10 cellular contexts compared by ENCODE assay signal in the genomic region with DNA sequence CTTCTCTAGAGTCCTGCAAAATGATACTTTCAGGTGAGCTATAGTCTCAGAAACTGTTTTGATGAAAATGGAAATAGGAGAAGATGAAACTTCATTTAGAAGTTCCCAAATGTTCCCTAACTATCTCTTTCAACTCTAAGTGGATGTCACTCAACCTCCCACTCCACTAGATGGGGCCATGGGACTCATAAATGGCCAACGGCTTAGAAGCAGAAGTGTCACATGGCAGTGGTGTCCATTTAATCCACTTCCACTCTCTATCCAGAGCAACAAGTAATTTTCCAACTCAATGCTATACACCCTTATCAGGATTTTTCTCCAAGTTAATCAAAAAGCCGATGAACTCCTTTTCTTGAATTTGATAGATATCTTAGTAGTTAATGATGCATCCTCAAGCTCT.
DNase-seq lines count a peak whose midpoint lies in the region; ATAC-seq and TF ChIP-seq lines count a peak whose summit lies in the region.
"Had no signal": no experiment of that assay in that cellular context is flagged by ENCODE, and none has a peak within 500 bp of the region (broad histone marks: within the 10 kb centered on the region; RNA-seq: fewer than 3 reads in every experiment).

No MANE protein-coding gene starts in this region.

- TF ChIP-seq POLR2A in gastrocnemius medialis (IDR thresholded peaks at IDR 0.05) = no peak

- DNase-seq in AG10803 (ENCODE audit: low read depth) = peak; percentile 23
- DNase-seq in GM23338 (ENCODE audit: low spot score) = peak; percentile 19
- DNase-seq in OCI-M1 (lab: John Stamatoyannopoulos, UW) = peak; percentile 78
- DNase-seq in foreskin keratinocyte = peak in 1 of 2 donors; percentile 7
- DNase-seq in gastrocnemius medialis = no peak
- DNase-seq in stimulated activated CD4-positive, alpha-beta T cell treated with anti-CD3 and anti-CD28 coated beads, Interleukin-4, amount 100 ng/mL, for 24 hours = no peak
- DNase-seq: activated naive CD8-positive, alpha-beta T cell treated with anti-CD3 and anti-CD28 coated beads, Interleukin-2, amount 10 ng/mL, durations not matched to agents 7 days and 5 days; NCI-H2171 treated with DMSO at 0.1 percent for 48 hours had no signal

- TF ChIP-seq CTCF in AG10803 (conservative IDR thresholded peaks at IDR 0.05; ENCODE audit: low read length) = peak; percentile 42
- peak; percentile 49 to 71 for TF ChIP-seq CTCF in GM23338 (conservative IDR thresholded peaks at IDR 0.05; ENCODE audit: low read depth in 2 of 2)
- TF ChIP-seq CTCF in foreskin keratinocyte (conservative IDR thresholded peaks at IDR 0.05) = peak; percentile 53
- TF ChIP-seq CTCF in gastrocnemius medialis (IDR thresholded peaks at IDR 0.05 in 4 of 5, conservative IDR thresholded peaks at IDR 0.05 in 1 of 5) = no peak

- H3K9me2 ChIP-seq in GM23338 (ENCODE audit: insufficient read depth) = no peaks in the 10 kb centered on the region

- in situ Hi-C loops in gastrocnemius medialis (cut with MboI; ENCODE audit: low sequenced_read_pairs in 4 of 4) = no loop called here

- H4K20me1 ChIP-seq in GM23338 (replicated peaks; ENCODE audit: insufficient read depth) = no peaks in the 10 kb centered on the region

- intact Hi-C loops in gastrocnemius medialis (cut with DNase I; ENCODE audit: low total_unique reads) = no loop called here

- no peaks in the 10 kb centered on the region for H3K9me3 Mint-ChIP-seq in GM23338
- H3K9me3 Mint-ChIP-seq: activated naive CD8-positive, alpha-beta T cell treated with anti-CD3 and anti-CD28 coated beads, Interleukin-2, amount 10 ng/mL, durations not matched to agents 7 days and 5 days had no signal

- no peaks in the 10 kb centered on the region for H3K9me3 ChIP-seq in gastrocnemius medialis

- no peak overlapping the region for H2AFZ ChIP-seq in GM23338

- H3K79me2 ChIP-seq in GM23338 (replicated peaks; ENCODE audit: insufficient read depth) = no peaks in the 10 kb centered on the region

- no peaks in the 10 kb centered on the region for H3K4me1 Mint-ChIP-seq in GM23338
- H3K4me1 Mint-ChIP-seq: activated naive CD8-positive, alpha-beta T cell treated with anti-CD3 and anti-CD28 coated beads, Interleukin-2, amount 10 ng/mL, durations not matched to agents 7 days and 5 days had no signal

- no peaks in the 10 kb centered on the region for H3F3A ChIP-seq in GM23338 (replicated peaks; ENCODE audit: low read depth)

- H3K36me3 ChIP-seq in GM23338 (ENCODE audit: insufficient read depth) (no peaks in the 10 kb centered on the region), gastrocnemius medialis (no peaks in the 10 kb centered on the region)

- no peak overlapping the region for H3K4me3 ChIP-seq in AG10803 (ENCODE audit: low read length)
- H3K4me3 ChIP-seq in GM23338 = no peak overlapping the region
- no peak overlapping the region for H3K4me3 ChIP-seq in gastrocnemius medialis

- H3K27me3 Mint-ChIP-seq in GM23338 (ENCODE audit: insufficient read depth, low read depth, poor library complexity) = no peaks in the 10 kb centered on the region
- H3K27me3 Mint-ChIP-seq: activated naive CD8-positive, alpha-beta T cell treated with anti-CD3 and anti-CD28 coated beads, Interleukin-2, amount 10 ng/mL, durations not matched to agents 7 days and 5 days had no signal

- H3K27ac ChIP-seq in GM23338 (ENCODE audit: low read depth) = no peak overlapping the region
- no peak overlapping the region for H3K27ac ChIP-seq in foreskin keratinocyte
- H3K27ac ChIP-seq in gastrocnemius medialis = no peak overlapping the region

- ATAC-seq in GM23338 (no peak), foreskin keratinocyte (no peak), gastrocnemius medialis (no peak), GM21723 (IDR thresholded peaks at IDR 0.05; ENCODE audit: unreplicated experiment) (no peak), HG03159 (IDR thresholded peaks at IDR 0.05; ENCODE audit: unreplicated experiment) (no peak)

- H3K4me2 ChIP-seq in GM23338 = no peak overlapping the region

- H3K27me3 ChIP-seq in GM23338 (ENCODE audit: insufficient read depth) (no peaks in the 10 kb centered on the region), foreskin keratinocyte (no peaks in the 10 kb centered on the region), gastrocnemius medialis (no peaks in the 10 kb centered on the region)

- H3K4me3 Mint-ChIP-seq in GM23338 = no peak overlapping the region
- H3K4me3 Mint-ChIP-seq: activated naive CD8-positive, alpha-beta T cell treated with anti-CD3 and anti-CD28 coated beads, Interleukin-2, amount 10 ng/mL, durations not matched to agents 7 days and 5 days had no signal

- H3K27ac Mint-ChIP-seq in GM23338 = no peak overlapping the region
- H3K27ac Mint-ChIP-seq: activated naive CD8-positive, alpha-beta T cell treated with anti-CD3 and anti-CD28 coated beads, Interleukin-2, amount 10 ng/mL, durations not matched to agents 7 days and 5 days had no signal

- H3K4me1 ChIP-seq in GM23338 (ENCODE audit: insufficient read depth) (no peaks in the 10 kb centered on the region), foreskin keratinocyte (no peaks in the 10 kb centered on the region), gastrocnemius medialis (no peaks in the 10 kb centered on the region)

- peaks cover 4% of the 10 kb centered on the region; the same call in 1 of the 3 replicates for H3K36me3 Mint-ChIP-seq in GM23338 (ENCODE audit: low read depth)
- H3K36me3 Mint-ChIP-seq: activated naive CD8-positive, alpha-beta T cell treated with anti-CD3 and anti-CD28 coated beads, Interleukin-2, amount 10 ng/mL, durations not matched to agents 7 days and 5 days had no signal

TF ChIP-seq in GM23338, 12 proteins besides CTCF, POLR2A, EP300 and RAD21 (continues in another document):
- TF ChIP-seq ZNF331 (CRISPR knock-in tag; IDR thresholded peaks at IDR 0.05; ENCODE audit: low read depth) (no peak), EZH2phosphoT487 (IDR thresholded peaks at IDR 0.05; ENCODE audit: unreplicated experiment) (no peak), NANOG (IDR thresholded peaks at IDR 0.05; ENCODE audit: borderline replicate concordance) (no peak), ETS1 (IDR thresholded peaks at IDR 0.05) (no peak)
- TF ChIP-seq, protein P1, sequence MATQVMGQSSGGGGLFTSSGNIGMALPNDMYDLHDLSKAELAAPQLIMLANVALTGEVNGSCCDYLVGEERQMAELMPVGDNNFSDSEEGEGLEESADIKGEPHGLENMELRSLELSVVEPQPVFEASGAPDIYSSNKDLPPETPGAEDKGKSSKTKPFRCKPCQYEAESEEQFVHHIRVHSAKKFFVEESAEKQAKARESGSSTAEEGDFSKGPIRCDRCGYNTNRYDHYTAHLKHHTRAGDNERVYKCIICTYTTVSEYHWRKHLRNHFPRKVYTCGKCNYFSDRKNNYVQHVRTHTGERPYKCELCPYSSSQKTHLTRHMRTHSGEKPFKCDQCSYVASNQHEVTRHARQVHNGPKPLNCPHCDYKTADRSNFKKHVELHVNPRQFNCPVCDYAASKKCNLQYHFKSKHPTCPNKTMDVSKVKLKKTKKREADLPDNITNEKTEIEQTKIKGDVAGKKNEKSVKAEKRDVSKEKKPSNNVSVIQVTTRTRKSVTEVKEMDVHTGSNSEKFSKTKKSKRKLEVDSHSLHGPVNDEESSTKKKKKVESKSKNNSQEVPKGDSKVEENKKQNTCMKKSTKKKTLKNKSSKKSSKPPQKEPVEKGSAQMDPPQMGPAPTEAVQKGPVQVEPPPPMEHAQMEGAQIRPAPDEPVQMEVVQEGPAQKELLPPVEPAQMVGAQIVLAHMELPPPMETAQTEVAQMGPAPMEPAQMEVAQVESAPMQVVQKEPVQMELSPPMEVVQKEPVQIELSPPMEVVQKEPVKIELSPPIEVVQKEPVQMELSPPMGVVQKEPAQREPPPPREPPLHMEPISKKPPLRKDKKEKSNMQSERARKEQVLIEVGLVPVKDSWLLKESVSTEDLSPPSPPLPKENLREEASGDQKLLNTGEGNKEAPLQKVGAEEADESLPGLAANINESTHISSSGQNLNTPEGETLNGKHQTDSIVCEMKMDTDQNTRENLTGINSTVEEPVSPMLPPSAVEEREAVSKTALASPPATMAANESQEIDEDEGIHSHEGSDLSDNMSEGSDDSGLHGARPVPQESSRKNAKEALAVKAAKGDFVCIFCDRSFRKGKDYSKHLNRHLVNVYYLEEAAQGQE (IDR thresholded peaks at IDR 0.05; ENCODE audit: unreplicated experiment) = no peak

Comparison
In these comparisons a context has a peak if more than half of its experiments do, and no peak if none do; other contexts are left out.
1. DNase-seq: peak in AG10803 (single experiment), GM23338 (single experiment) and OCI-M1 (single experiment); none in gastrocnemius medialis (0 of 2) and stimulated activated CD4-positive, alpha-beta T cell treated with anti-CD3 and anti-CD28 coated beads, Interleukin-4, amount 100 ng/mL, for 24 hours (single experiment).
2. CTCF ChIP-seq: peak in AG10803 (single experiment), GM23338 (2 of 2) and foreskin keratinocyte (single experiment); none in gastrocnemius medialis (0 of 5).